Comparison of ENCODE assay signal across 22 cellular contexts in genomic region chr11:1937616-1938342, GRCh38. TPM values are rescaled to one million over a fixed set of nuclear protein-coding genes. Genes with fewer than 3 reads are reported as not detected.
DNase-seq lines count a peak whose midpoint lies in the region; ATAC-seq, FAIRE-seq and TF ChIP-seq lines count a peak whose summit lies in the region.
"Had no signal": no experiment of that assay in that cellular context is flagged by ENCODE, and none has a peak within 500 bp of the region (broad histone marks: within the 10 kb centered on the region; RNA-seq: fewer than 3 reads in every experiment).

No MANE protein-coding gene starts in this region.

- H3K36me3 Mint-ChIP-seq in activated CD4-positive, alpha-beta T cell treated with anti-CD3 and anti-CD28 coated beads for 36 hours (ENCODE audit: low read depth) = no peaks in the 10 kb centered on the region
- H3K36me3 Mint-ChIP-seq in GM23338 (ENCODE audit: low read depth) = no peaks in the 10 kb centered on the region

- POLR2A ChIA-PET in activated CD4-positive, alpha-beta T cell treated with anti-CD3 and anti-CD28 coated beads for 36 hours (lab: Charles Lee) = no interaction called here

- no peak overlapping the region for H2AFZ ChIP-seq in GM23338

- CTCF ChIA-PET in activated CD4-positive, alpha-beta T cell treated with anti-CD3 and anti-CD28 coated beads for 36 hours (lab: Charles Lee) = interaction anchor here (0.6 to 1.0 kb wide), 3 partner anchors 31 to 105 kb away, joined by 3 read pairs; no protein-coding TSS in a partner anchor

- 75 to 85% methylated on average over 35 of the region's 35 CpGs for WGBS in pancreas, 2 donors

- H3F3A ChIP-seq in GM23338 (replicated peaks; ENCODE audit: low read depth) = no peaks in the 10 kb centered on the region

- H3K9me3 ChIP-seq in pancreas = no peaks in the 10 kb centered on the region
- H3K9me3 ChIP-seq: BLaER1, SJSA1 had no signal

- no peak overlapping the region for H3K27ac Mint-ChIP-seq in activated CD4-positive, alpha-beta T cell treated with anti-CD3 and anti-CD28 coated beads for 36 hours
- H3K27ac Mint-ChIP-seq in GM23338 = no peak overlapping the region
- H3K27ac Mint-ChIP-seq: T-helper 2 cell treated with Interferon-gamma antibody and Interleukin-4, amounts not matched to agents 5 μg/mL and 100 μg/mL, for 36 hours had no signal

- no peaks in the 10 kb centered on the region for H3K9me3 Mint-ChIP-seq in activated CD4-positive, alpha-beta T cell treated with anti-CD3 and anti-CD28 coated beads for 36 hours (ENCODE audit: low read depth)
- no peaks in the 10 kb centered on the region for H3K9me3 Mint-ChIP-seq in GM23338
- H3K9me3 Mint-ChIP-seq: T-helper 2 cell treated with Interferon-gamma antibody and Interleukin-4, amounts not matched to agents 5 μg/mL and 100 μg/mL, for 36 hours had no signal

- no peaks in the 10 kb centered on the region for H3K4me1 ChIP-seq in GM23338 (ENCODE audit: insufficient read depth)
- H3K4me1 ChIP-seq in pancreas = no peaks in the 10 kb centered on the region

- H3K27me3 ChIP-seq in GM23338 (ENCODE audit: insufficient read depth) = no peaks in the 10 kb centered on the region
- H3K27me3 ChIP-seq in pancreas = no peaks in the 10 kb centered on the region
- H3K27me3 ChIP-seq: BLaER1, SJSA1 had no signal

- H3K79me2 ChIP-seq in GM23338 (replicated peaks; ENCODE audit: insufficient read depth) = no peaks in the 10 kb centered on the region

- H3K36me3 ChIP-seq in GM23338 (ENCODE audit: insufficient read depth) (no peaks in the 10 kb centered on the region), pancreas (no peaks in the 10 kb centered on the region)
- H3K36me3 ChIP-seq: BLaER1, SJSA1 had no signal

- H3K4me3 ChIP-seq in GM23338 = no peak overlapping the region
- no peak overlapping the region for H3K4me3 ChIP-seq in pancreas
- H3K4me3 ChIP-seq: BLaER1, SJSA1 had no signal

- no peaks in the 10 kb centered on the region for H3K9me2 ChIP-seq in GM23338 (ENCODE audit: insufficient read depth)

- no peak overlapping the region for H3K4me3 Mint-ChIP-seq in activated CD4-positive, alpha-beta T cell treated with anti-CD3 and anti-CD28 coated beads for 36 hours
- no peak overlapping the region for H3K4me3 Mint-ChIP-seq in GM23338
- H3K4me3 Mint-ChIP-seq: T-helper 2 cell treated with Interferon-gamma antibody and Interleukin-4, amounts not matched to agents 5 μg/mL and 100 μg/mL, for 36 hours had no signal

- DNase-seq in activated CD4-positive, alpha-beta T cell treated with anti-CD3 and anti-CD28 coated beads for 36 hours = peak; percentile 3
- DNase-seq in activated CD4-positive, alpha-beta T cell treated with anti-CD3 and anti-CD28 coated beads for 48 hours = no peak
- DNase-seq in GM23338 (ENCODE audit: low spot score) (no peak), iPS-NIHi11 (ENCODE audit: low spot score) (peak; percentile 17), pancreas (peak in 4 of 6 donors; percentile 10 to 67 (median 30)), NCI-H748 (lab: John Stamatoyannopoulos, UW; ENCODE audit: unreplicated experiment) (no peak), OCI-M1 (lab: John Stamatoyannopoulos, UW) (no peak), superior temporal gyrus (ENCODE audit: extremely low spot score) (no peak)
- DNase-seq: activated naive CD4-positive, alpha-beta T cell; hippocampal formation; NCI-H1092; NCI-H2081 treated with DMSO at 0.1 percent for 48 hours; NCI-H526 treated with DMSO at 0.1 percent for 48 hours had no signal

- H4K20me1 ChIP-seq in GM23338 (replicated peaks; ENCODE audit: insufficient read depth) = no peaks in the 10 kb centered on the region
- H4K20me1 ChIP-seq: BLaER1 had no signal

- TF ChIP-seq CTCF in GM23338 (conservative IDR thresholded peaks at IDR 0.05; ENCODE audit: low read depth in 2 of 2) (no peak), pancreas (IDR thresholded peaks at IDR 0.05) (no peak)

- H3K4me1 Mint-ChIP-seq in activated CD4-positive, alpha-beta T cell treated with anti-CD3 and anti-CD28 coated beads for 36 hours = peaks cover 9% of the 10 kb centered on the region
- H3K4me1 Mint-ChIP-seq in GM23338 = peaks cover 2% of the 10 kb centered on the region; the same call in 2 of the 3 replicates

- H3K27me3 Mint-ChIP-seq in activated CD4-positive, alpha-beta T cell treated with anti-CD3 and anti-CD28 coated beads for 36 hours = peaks cover 3% of the 10 kb centered on the region
- peaks cover 12% of the 10 kb centered on the region for H3K27me3 Mint-ChIP-seq in GM23338 (ENCODE audit: insufficient read depth, low read depth, poor library complexity)

- intact Hi-C loops in activated CD4-positive, alpha-beta T cell treated with anti-CD3 and anti-CD28 coated beads for 36 hours (cut with DNase I, micrococcal nuclease) = loop anchor here in 1 of 2 experiments (1.0 kb wide), 1 partner anchor 22 kb away; no protein-coding TSS in a partner anchor
- intact Hi-C loops in pancreas (cut with DNase I) = no loop called here

- no peak for FAIRE-seq in pancreas (lab: Jason Lieb, UNC)
- FAIRE-seq: colon, endometrium, G401.6 had no signal

- H3K4me2 ChIP-seq in GM23338 = no peak overlapping the region

- no peak for ATAC-seq in activated CD4-positive, alpha-beta T cell treated with anti-CD3 and anti-CD28 coated beads for 36 hours
- peak; percentile 17; the same call in 2 of the 3 replicates for ATAC-seq in GM23338
- ATAC-seq in pancreas = no peak
- ATAC-seq: activated CD4-positive, CD25-positive, alpha-beta regulatory T cell treated with anti-CD3 and anti-CD28 coated beads, Interleukin-2, amount 50 U/mL, for 24 hours had no signal

- H3K27ac ChIP-seq in GM23338 (ENCODE audit: low read depth) (no peak overlapping the region), pancreas (no peak overlapping the region)
- H3K27ac ChIP-seq: BLaER1, SJSA1 had no signal

TF ChIP-seq in GM23338, 12 proteins besides CTCF, POLR2A, EP300 and RAD21:
- no peak for TF ChIP-seq ZNF114 (CRISPR knock-in tag; IDR thresholded peaks at IDR 0.05)
- TF ChIP-seq CREB1 (CRISPR knock-in tag; IDR thresholded peaks at IDR 0.05; ENCODE audit: low read depth) = no peak
- no peak for TF ChIP-seq NANOG (IDR thresholded peaks at IDR 0.05; ENCODE audit: borderline replicate concordance)
- no peak for TF ChIP-seq JUNB (IDR thresholded peaks at IDR 0.05; ENCODE audit: unreplicated experiment)
- TF ChIP-seq STAT1 (IDR thresholded peaks at IDR 0.05; ENCODE audit: unreplicated experiment) = no peak
- no peak for TF ChIP-seq EZH2phosphoT487 (IDR thresholded peaks at IDR 0.05; ENCODE audit: unreplicated experiment)
- TF ChIP-seq REST (IDR thresholded peaks at IDR 0.05; ENCODE audit: unreplicated experiment) = no peak

RNA-seq across cellular contexts. Expression of gene MRPL23, which starts 9.4 kb away (rescaled TPM):
- 100 to 1,000 TPM; 106 to 137 TPM for total RNA-seq in activated CD4-positive, alpha-beta T cell treated with anti-CD3 and anti-CD28 coated beads for 36 hours
- 63.3 and 91.5 TPM in 2 replicates for total RNA-seq in GM23338 (2014; rRNA removed; shearing (Covaris generic))
- polyA plus RNA-seq in GM23338 (2016; fragmentation: Nextera tagmentation; extraction: Ambion mirVana) (84.7 and 92.0 TPM in 2 replicates), pancreas (10 to 100 TPM; 79.3 to 92.1 TPM)
- total RNA-seq in pancreas = 10 to 100 TPM; 16.7 to 58.1 (median 31.5) TPM

RNA-seq across cellular contexts. Expression of gene TNNT3, which starts 18.3 kb away (rescaled TPM):
- 1 to 10 TPM; 2.1 TPM for total RNA-seq in activated CD4-positive, alpha-beta T cell treated with anti-CD3 and anti-CD28 coated beads for 36 hours
- total RNA-seq in GM23338 (2014; rRNA removed; shearing (Covaris generic)) = not detected in 2 replicates
- not detected in 2 replicates for polyA plus RNA-seq in GM23338 (2016; fragmentation: Nextera tagmentation; extraction: Ambion mirVana)
- total RNA-seq in pancreas = 1 to 10 TPM in 2 of 6 donors, under 1 TPM in 4; 0.24 to 2.0 (median 0.70) TPM
- 1 to 10 TPM; 3.1 to 6.6 TPM for polyA plus RNA-seq in pancreas
- total RNA-seq: A172 had no signal

RNA-seq across cellular contexts. Expression of gene PRR33, which starts 46.1 kb away (rescaled TPM):
- under 1 TPM; 0.07 to 0.09 TPM for total RNA-seq in activated CD4-positive, alpha-beta T cell treated with anti-CD3 and anti-CD28 coated beads for 36 hours
- total RNA-seq in GM23338 (2014; rRNA removed; shearing (Covaris generic)) = 0.04 TPM in 1 of 2 replicates, not detected in the other
- polyA plus RNA-seq in GM23338 (2016; fragmentation: Nextera tagmentation; extraction: Ambion mirVana) = not detected in 2 replicates
- not detected for total RNA-seq in pancreas
- not detected for polyA plus RNA-seq in pancreas
- total RNA-seq: A172, OCI-LY7, SJSA1 had no signal

RNA-seq across cellular contexts. Expression of gene H19, which starts 59.9 kb away (rescaled TPM):
- not detected for total RNA-seq in activated CD4-positive, alpha-beta T cell treated with anti-CD3 and anti-CD28 coated beads for 36 hours
- total RNA-seq in GM23338 (2014; rRNA removed; shearing (Covaris generic)) = 0.76 TPM in 1 of 2 replicates, not detected in the other
- polyA plus RNA-seq in GM23338 (2016; fragmentation: Nextera tagmentation; extraction: Ambion mirVana) = 0.86 and 1.2 TPM in 2 replicates
- 100 to 1,000 TPM in 5 of 6 donors, 10 to 100 TPM in 1; 69.5 to 532 (median 190) TPM for total RNA-seq in pancreas
- 100 to 1,000 TPM; 809 to 814 TPM for polyA plus RNA-seq in pancreas
- total RNA-seq: OCI-LY7, SJSA1 had no signal

Comparison
In these comparisons a context has a peak if more than half of its experiments do, and no peak if none do; other contexts are left out.
1. DNase-seq: peak in activated CD4-positive, alpha-beta T cell treated with anti-CD3 and anti-CD28 coated beads for 36 hours (single experiment), iPS-NIHi11 (single experiment) and pancreas (4 of 6); none in activated CD4-positive, alpha-beta T cell treated with anti-CD3 and anti-CD28 coated beads for 48 hours (single experiment), GM23338 (single experiment), NCI-H748 (single experiment), OCI-M1 (single experiment) and superior temporal gyrus (single experiment).